Comparison of ENCODE assay signal across 21 cellular contexts in the genomic region with DNA sequence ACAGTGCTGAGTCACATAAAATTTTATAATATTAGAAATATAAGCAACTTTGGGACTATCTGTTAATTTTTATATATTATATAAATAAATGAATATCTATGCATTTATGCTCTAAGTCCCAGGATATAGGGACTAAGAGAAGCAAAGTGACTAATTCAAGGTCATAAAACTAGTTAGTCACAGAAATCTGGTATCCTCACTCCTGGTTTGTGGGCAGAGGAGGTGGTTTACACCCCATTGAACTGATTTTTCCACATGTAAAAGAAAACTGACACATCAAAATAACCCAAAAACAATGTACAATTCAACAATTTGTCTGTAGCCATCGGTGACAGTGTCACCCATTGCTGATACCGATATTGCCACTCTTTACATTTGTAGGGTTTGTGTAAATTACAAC. TPM values are rescaled to one million over a fixed set of nuclear protein-coding genes. Genes with fewer than 3 reads are reported as not detected.
DNase-seq lines count a peak whose midpoint lies in the region; ATAC-seq, FAIRE-seq and TF ChIP-seq lines count a peak whose summit lies in the region.
"Had no signal": no experiment of that assay in that cellular context is flagged by ENCODE, and none has a peak within 500 bp of the region (broad histone marks: within the 10 kb centered on the region; RNA-seq: fewer than 3 reads in every experiment).

No MANE protein-coding gene starts in this region.

- H3K27ac ChIP-seq in PC-3 (ENCODE audit: low read length) (peak overlapping the region; percentile 13; the same call in 1 of the 2 replicates), dorsolateral prefrontal cortex (no peak overlapping the region), adrenal gland (no peak overlapping the region)
- H3K27ac ChIP-seq: BLaER1 had no signal

- FAIRE-seq in H54 (lab: Jason Lieb, UNC), result peak; percentile 65
- FAIRE-seq: GM12878, HepG2 had no signal

- H3K9me3 Mint-ChIP-seq in effector memory CD8-positive, alpha-beta T cell, result peaks cover 2 to 3% of the 10 kb centered on the region in 2 donors

- WGBS in adrenal gland, 4 donors, result 94 to 99% (median 95%) methylated on average over 2 of the region's 2 CpGs

- H3K79me2 ChIP-seq in PC-3 (ENCODE audit: low read length), result no peaks in the 10 kb centered on the region; the same call in 1 of the 2 replicates

- H3K4me2 ChIP-seq in PC-3 (ENCODE audit: low read length), result 0 out of 2 replicates have a peak overlapping the region, but pooled peaks have one; percentile 21
- H3K4me2 ChIP-seq: BLaER1, SK-N-SH had no signal

- no peak overlapping the region for H2AFZ ChIP-seq in PC-3 (ENCODE audit: low read length)

- H3K9me2 ChIP-seq in PC-3 (replicated peaks; ENCODE audit: low read length), result no peaks in the 10 kb centered on the region
- H3K9me2 ChIP-seq: SK-N-SH had no signal

- POLR2A ChIA-PET in PC-3 (lab: Charles Lee; ENCODE audit: unreplicated experiment), result no interaction called here

- TF ChIP-seq CTCF in PC-3 (conservative IDR thresholded peaks at IDR 0.05; ENCODE audit: low read depth, low read length) (no peak), dorsolateral prefrontal cortex (IDR thresholded peaks at IDR 0.05 in 54 of 56, conservative IDR thresholded peaks at IDR 0.05 in 2 of 56; ENCODE audit: low read depth in 1 of 56, partially characterized antibody in 56 of 56) (no peak), adrenal gland (IDR thresholded peaks at IDR 0.05) (no peak)

- H3K36me3 ChIP-seq in PC-3 (ENCODE audit: low read depth, low read length) (no peaks in the 10 kb centered on the region), adrenal gland (replicated peaks in 1 of 2) (no peaks in the 10 kb centered on the region)
- H3K36me3 ChIP-seq: BLaER1, MG63 had no signal

- intact Hi-C loops in PC-3 (cut with micrococcal nuclease) (loop anchor here (2.0 to 5.0 kb wide), 4 partner anchors 152 to 417 kb away; no protein-coding TSS in a partner anchor), dorsolateral prefrontal cortex (cut with DNase I) (no loop called here), adrenal gland (cut with DNase I) (no loop called here)

- H4K20me1 ChIP-seq in PC-3 (ENCODE audit: low read length), result no peaks in the 10 kb centered on the region
- H4K20me1 ChIP-seq: BLaER1 had no signal

- no peak for DNase-seq in H54 (ENCODE audit: insufficient read length, low spot score)
- peak; percentile 72 for DNase-seq in PC-3
- DNase-seq in dorsolateral prefrontal cortex, result no peak
- peak; percentile 33 for DNase-seq in renal cortical epithelial cell (ENCODE audit: low read depth)
- DNase-seq in adrenal gland, result no peak
- no peak for DNase-seq in effector memory CD8-positive, alpha-beta T cell
- no peak for DNase-seq in NCI-H146 (lab: John Stamatoyannopoulos, UW)
- DNase-seq: CD4-positive, alpha-beta T cell; GDM1; Kasumi-1; MG63; NCI-H1105 treated with DMSO at 0.1 percent for 48 hours; NCI-H2029 treated with DMSO at 0.1 percent for 48 hours; NCI-H2227 treated with DMSO at 0.1 percent for 48 hours; NCI-H526 treated with DMSO at 0.1 percent for 48 hours; SK-N-SH; SW 1271 had no signal

- H3K4me1 ChIP-seq in PC-3 (ENCODE audit: insufficient read depth, low read length) (peaks cover 30% of the 10 kb centered on the region), adrenal gland (replicated peaks in 1 of 2) (no peaks in the 10 kb centered on the region)
- H3K4me1 ChIP-seq: BLaER1 had no signal

- H3K27me3 Mint-ChIP-seq in effector memory CD8-positive, alpha-beta T cell, result peaks cover 0 to 6% of the 10 kb centered on the region in 2 donors

- ATAC-seq in PC-3 (no peak), GM21367 (IDR thresholded peaks at IDR 0.05; ENCODE audit: unreplicated experiment) (no peak)
- no peak for ATAC-seq in effector memory CD8-positive, alpha-beta T cell (replicated peaks)
- ATAC-seq: GM12878, HepG2 had no signal

- H3K9me3 ChIP-seq in PC-3 (ENCODE audit: low read length) (no peaks in the 10 kb centered on the region), adrenal gland (replicated peaks in 1 of 3) (no peaks in the 10 kb centered on the region)
- H3K9me3 ChIP-seq: MG63, SK-N-SH had no signal

- H3F3A ChIP-seq in PC-3 (ENCODE audit: low read length, unreplicated experiment), result no peaks in the 10 kb centered on the region

- no peak overlapping the region for H3K4me3 Mint-ChIP-seq in effector memory CD8-positive, alpha-beta T cell
- H3K4me3 Mint-ChIP-seq: CD4-positive, alpha-beta T cell had no signal

- CTCF ChIA-PET in PC-3 (lab: Charles Lee), result no interaction called here

- no peak overlapping the region for H3K27ac Mint-ChIP-seq in effector memory CD8-positive, alpha-beta T cell
- H3K27ac Mint-ChIP-seq: CD4-positive, alpha-beta T cell had no signal

- H3K36me3 Mint-ChIP-seq in effector memory CD8-positive, alpha-beta T cell (ENCODE audit: insufficient read depth), result no peaks in the 10 kb centered on the region

- no peaks in the 10 kb centered on the region for H3K4me1 Mint-ChIP-seq in effector memory CD8-positive, alpha-beta T cell (ENCODE audit: low read depth in 2 of 2)

- TF ChIP-seq POLR2A in H54 (IDR thresholded peaks at IDR 0.05; ENCODE audit: low read depth, low read length), result no peak
- no peak for TF ChIP-seq POLR2A in adrenal gland (IDR thresholded peaks at IDR 0.05)

- H3K4me3 ChIP-seq in PC-3 (ENCODE audit: low read length), result no peak overlapping the region
- H3K4me3 ChIP-seq in dorsolateral prefrontal cortex, result peak overlapping the region in 44 of 59 donors; percentile 3 to 91 (median 81)
- H3K4me3 ChIP-seq in adrenal gland, result no peak overlapping the region
- H3K4me3 ChIP-seq: BLaER1, GM12878, MG63 had no signal

- H3K9ac ChIP-seq in PC-3 (ENCODE audit: low read length), result no peak overlapping the region
- H3K9ac ChIP-seq: BLaER1, SK-N-SH had no signal

- BruUV-seq in PC-3 (replicated peaks; lab: Mats Ljungman, UMichigan), result no TSS peak

- H3K27me3 ChIP-seq in PC-3 (ENCODE audit: low read length), result no peaks in the 10 kb centered on the region
- no peaks in the 10 kb centered on the region for H3K27me3 ChIP-seq in dorsolateral prefrontal cortex
- H3K27me3 ChIP-seq in adrenal gland, result no peaks in the 10 kb centered on the region

RNA-seq across cellular contexts. Expression of gene PCLO, which starts 3.0 kb away (rescaled TPM):
- total RNA-seq in PC-3 (2014; rRNA removed) (3.5 and 7.5 TPM in 2 replicates), dorsolateral prefrontal cortex (100 to 1,000 TPM in 105 of 120 experiments, 10 to 100 TPM in 15; 51.1 to 189 (median 127) TPM), renal cortical epithelial cell (0.35 and 5.2 TPM in 2 replicates), adrenal gland (10 to 100 TPM in 4 of 8 donors, 1 to 10 TPM in 4; 2.5 to 17.1 (median 7.9) TPM)
- 10 to 100 TPM in 1 of 3 donors, 1 to 10 TPM in 2; 1.8 to 16.5 (median 9.0) TPM for polyA plus RNA-seq in adrenal gland
- total RNA-seq: CD4-positive, alpha-beta T cell had no signal

Comparison
In these comparisons a context has a peak if more than half of its experiments do, and no peak if none do; other contexts are left out.
1. DNase-seq: peak in PC-3 (single experiment) and renal cortical epithelial cell (single experiment); none in H54 (single experiment), dorsolateral prefrontal cortex (0 of 10), adrenal gland (0 of 7), effector memory CD8-positive, alpha-beta T cell (0 of 3) and NCI-H146 (single experiment).
2. H3K4me3 ChIP-seq: peak in dorsolateral prefrontal cortex (44 of 59); none in PC-3 (single experiment) and adrenal gland (0 of 4).